In the genomic region with DNA sequence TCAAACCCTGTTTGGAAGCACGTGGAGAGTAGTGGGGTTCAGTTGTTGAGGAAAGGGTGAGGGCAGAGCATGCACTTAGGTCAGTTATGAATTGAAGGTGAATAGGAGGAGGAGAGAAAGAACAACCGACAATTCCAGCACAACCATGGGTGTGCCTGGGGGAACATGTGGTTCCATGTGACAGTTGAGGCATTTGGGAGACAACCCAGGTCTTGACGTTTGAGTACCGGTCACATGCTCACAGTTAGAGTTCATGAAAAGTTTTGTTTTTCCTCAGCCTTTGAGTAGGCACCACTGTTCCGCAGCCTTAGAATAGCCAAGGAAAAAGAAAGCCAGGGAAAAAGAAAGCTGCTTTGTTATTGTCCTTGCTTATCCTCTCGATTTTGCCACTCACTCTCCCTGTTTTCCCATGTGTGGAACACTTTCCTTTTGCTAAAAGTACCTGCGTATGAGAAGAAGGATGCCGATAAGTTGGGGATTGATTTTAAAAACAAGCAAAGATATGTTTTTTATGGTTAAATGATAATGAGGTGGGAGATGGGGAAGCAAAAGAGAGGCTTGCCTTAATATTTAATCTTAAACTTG, we compare ENCODE assay signal across 20 cellular contexts. TPM values are rescaled to one million over a fixed set of nuclear protein-coding genes. Genes with fewer than 3 reads are reported as not detected.
DNase-seq lines count a peak whose midpoint lies in the region; ATAC-seq and TF ChIP-seq lines count a peak whose summit lies in the region.
"Had no signal": no experiment of that assay in that cellular context is flagged by ENCODE, and none has a peak within 500 bp of the region (broad histone marks: within the 10 kb centered on the region; RNA-seq: fewer than 3 reads in every experiment).

No MANE protein-coding gene starts in this region.

- H3K9me3 ChIP-seq in right cardiac atrium (ENCODE audit: control insufficient read depth, low read length), result no peaks in the 10 kb centered on the region
- no peaks in the 10 kb centered on the region for H3K9me3 ChIP-seq in parathyroid adenoma (ENCODE audit: control insufficient read depth, low read length)
- H3K9me3 ChIP-seq: adrenal gland, mucosa of descending colon, prostate gland had no signal

- H3K79me2 ChIP-seq in parathyroid adenoma, result peaks cover 4% of the 10 kb centered on the region

- no peak overlapping the region for H2AFZ ChIP-seq in parathyroid adenoma

- no peak for TF ChIP-seq CTCF in coronary artery (IDR thresholded peaks at IDR 0.05)
- no peak for TF ChIP-seq CTCF in parathyroid adenoma (IDR thresholded peaks at IDR 0.05)

- H3K27me3 ChIP-seq in right cardiac atrium (ENCODE audit: control insufficient read depth, insufficient read depth) (no peaks in the 10 kb centered on the region), parathyroid adenoma (ENCODE audit: control insufficient read depth, insufficient read depth, low read length) (no peaks in the 10 kb centered on the region)
- H3K27me3 ChIP-seq: adrenal gland, foreskin keratinocyte had no signal

- DNase-seq in Ammon's horn (ENCODE audit: low spot score) (peak; percentile 67), coronary artery (ENCODE audit: low spot score) (peak; percentile 76), right cardiac atrium (no peak), DMS79 treated with DMSO at 0.1 percent for 48 hours (lab: John Stamatoyannopoulos, UW) (no peak), NCI-H2196 (lab: John Stamatoyannopoulos, UW; ENCODE audit: unreplicated experiment) (no peak), NCI-H2196 treated with DMSO at 0.1 percent for 48 hours (lab: John Stamatoyannopoulos, UW; ENCODE audit: unreplicated experiment) (no peak)
- DNase-seq in activated naive CD4-positive, alpha-beta T cell (lab: John Stamatoyannopoulos, UW), result no peak
- DNase-seq: activated CD4-positive, alpha-beta T cell treated with anti-CD3 and anti-CD28 coated beads, Interleukin-2, amount 10 ng/mL, durations not matched to agents 24 days and 14 days; adrenal gland; CD4-positive, alpha-beta memory T cell; foreskin keratinocyte; immature natural killer cell; mucosa of descending colon; NCI-H1930; NCI-H69; RPMI8226 had no signal

- intact Hi-C loops in right cardiac atrium (cut with DNase I), result no loop called here

- H3K4me2 ChIP-seq in parathyroid adenoma (ENCODE audit: low read length), result no peak overlapping the region

- whole genome bisulfite sequencing in right cardiac atrium, result 62% methylated on average over 8 of the region's 8 CpGs

- H3K36me3 ChIP-seq in parathyroid adenoma (ENCODE audit: control insufficient read depth, insufficient read depth, low read length), result no peaks in the 10 kb centered on the region
- H3K36me3 ChIP-seq: prostate gland had no signal

- ATAC-seq in right cardiac atrium, result peak; percentile 77 to 85
- ATAC-seq: foreskin keratinocyte, mucosa of descending colon had no signal

- H3K4me1 ChIP-seq in right cardiac atrium (ENCODE audit: control insufficient read depth, insufficient read depth, low read length) (no peaks in the 10 kb centered on the region), parathyroid adenoma (no peaks in the 10 kb centered on the region)
- H3K4me1 ChIP-seq: foreskin keratinocyte, prostate gland had no signal

- H3K27ac ChIP-seq in coronary artery (peak overlapping the region; percentile 73 to 85), right cardiac atrium (ENCODE audit: low read length) (peak overlapping the region; percentile 82), parathyroid adenoma (peak overlapping the region; percentile 29)
- H3K27ac ChIP-seq: foreskin keratinocyte, prostate gland had no signal

- no peak overlapping the region for H3K9ac ChIP-seq in parathyroid adenoma

- peak overlapping the region; percentile 31 for H3K4me3 ChIP-seq in coronary artery
- H3K4me3 ChIP-seq in right cardiac atrium (ENCODE audit: low read length), result no peak overlapping the region
- no peak overlapping the region for H3K4me3 ChIP-seq in parathyroid adenoma (ENCODE audit: low read depth, low read length)
- H3K4me3 ChIP-seq: adrenal gland, mucosa of descending colon, prostate gland had no signal

RNA-seq across cellular contexts. Expression of a gene that starts 25.6 kb away (rescaled TPM):
- total RNA-seq in right cardiac atrium, result under 1 TPM in 2 of 4 donors, not detected in 2; 0.09 to 0.25 TPM
- polyA plus RNA-seq in right cardiac atrium, result 0.09 TPM
- total RNA-seq: CD4-positive, alpha-beta memory T cell; HT1080; M059J had no signal

RNA-seq across cellular contexts. Expression of a gene that starts 28.8 kb away (rescaled TPM):
- 10 to 100 TPM; 69.6 to 79.3 (median 75.8) TPM for total RNA-seq in right cardiac atrium
- 29.3 TPM for polyA plus RNA-seq in right cardiac atrium

Comparison
In these comparisons a context has a peak if more than half of its experiments do, and no peak if none do; other contexts are left out.
1. DNase-seq: peak in Ammon's horn (single experiment) and coronary artery (single experiment); none in right cardiac atrium (0 of 3), DMS79 treated with DMSO at 0.1 percent for 48 hours (single experiment), activated naive CD4-positive, alpha-beta T cell (0 of 4), NCI-H2196 (single experiment) and NCI-H2196 treated with DMSO at 0.1 percent for 48 hours (single experiment).
2. H3K27ac ChIP-seq: peak in every context shown above with its lines; median percentile 82 in right cardiac atrium; 79 in coronary artery; 29 in parathyroid adenoma.